Comparison of ENCODE assay signal across 24 cellular contexts in genomic region chr7:113504691-113505090, GRCh38.
A peak's percentile ranks its signal among the peaks of the same experiment; 100 is the strongest.
DNase-seq lines count a peak whose midpoint lies in the region; ATAC-seq and TF ChIP-seq lines count a peak whose summit lies in the region.
"Had no signal": no experiment of that assay in that cellular context is flagged by ENCODE, and none has a peak within 500 bp of the region (broad histone marks: within the 10 kb centered on the region; RNA-seq: fewer than 3 reads in every experiment).

No MANE protein-coding gene starts in this region.

- no peaks in the 10 kb centered on the region for H3K36me3 ChIP-seq in left ventricle myocardium inferior
- H3K36me3 ChIP-seq in heart left ventricle = no peaks in the 10 kb centered on the region
- H3K36me3 ChIP-seq in SJCRH30 = no peaks in the 10 kb centered on the region
- no peaks in the 10 kb centered on the region for H3K36me3 ChIP-seq in psoas muscle (ENCODE audit: insufficient read depth in 1 of 2, low read depth in 1 of 2)
- no peaks in the 10 kb centered on the region for H3K36me3 ChIP-seq in skeletal muscle tissue (ENCODE audit: control insufficient read depth in 3 of 3, insufficient read depth in 3 of 3, low read length in 3 of 3)
- H3K36me3 ChIP-seq: BE2C, BLaER1 had no signal

- peak overlapping the region; percentile 40 for H3K27ac ChIP-seq in left ventricle myocardium inferior (replicated peaks)
- H3K27ac ChIP-seq in heart left ventricle = peak overlapping the region in 3 of 12 donors; percentile 14 to 36 (median 28)
- H3K27ac ChIP-seq in SJCRH30 = peak overlapping the region; percentile 95
- H3K27ac ChIP-seq in psoas muscle = peak overlapping the region; percentile 84
- H3K27ac ChIP-seq in skeletal muscle tissue (ENCODE audit: low read depth, low read length) = peak overlapping the region; percentile 90
- H3K27ac ChIP-seq: BLaER1 had no signal

- peak overlapping the region in 1 of 3 donors; percentile 10 for H3K9ac ChIP-seq in skeletal muscle tissue (ENCODE audit: low read depth in 1 of 3, low read length in 3 of 3)
- H3K9ac ChIP-seq: BLaER1 had no signal

- ATAC-seq in heart left ventricle (no peak), psoas muscle (peak in 2 of 4 donors; percentile 20 to 23), GM19397 (IDR thresholded peaks at IDR 0.05; ENCODE audit: unreplicated experiment) (no peak), GM21528 (IDR thresholded peaks at IDR 0.05; ENCODE audit: low FRiP score, unreplicated experiment) (no peak)
- ATAC-seq: GM12878 had no signal

- TF ChIP-seq CTCF in left ventricle myocardium inferior (IDR thresholded peaks at IDR 0.05; ENCODE audit: borderline replicate concordance) (no peak), heart left ventricle (IDR thresholded peaks at IDR 0.05) (no peak), psoas muscle (IDR thresholded peaks at IDR 0.05) (no peak)

- TF ChIP-seq POLR2A in heart left ventricle (IDR thresholded peaks at IDR 0.05) = no peak

- 63 to 71% (median 69%) methylated on average over 3 of the region's 3 CpGs for WGBS in heart left ventricle, 4 donors
- WGBS in psoas muscle, 3 donors = 55 to 73% (median 59%) methylated on average over 3 of the region's 3 CpGs

- H3K9me3 ChIP-seq in left ventricle myocardium inferior (replicated peaks) (peaks cover 14% of the 10 kb centered on the region), heart left ventricle (no peaks in the 10 kb centered on the region), SJCRH30 (replicated peaks) (no peaks in the 10 kb centered on the region), psoas muscle (no peaks in the 10 kb centered on the region), skeletal muscle tissue (ENCODE audit: control insufficient read depth in 3 of 3, low read length in 3 of 3) (no peaks in the 10 kb centered on the region)
- H3K9me3 ChIP-seq: BE2C, BLaER1 had no signal

- H3K27me3 ChIP-seq in left ventricle myocardium inferior (ENCODE audit: low read depth) (no peaks in the 10 kb centered on the region), heart left ventricle (no peaks in the 10 kb centered on the region), SJCRH30 (no peaks in the 10 kb centered on the region), psoas muscle (ENCODE audit: insufficient read depth in 3 of 3, low read length in 2 of 3) (no peaks in the 10 kb centered on the region), skeletal muscle tissue (ENCODE audit: control insufficient read depth in 3 of 3, insufficient read depth in 3 of 3, low read length in 3 of 3) (no peaks in the 10 kb centered on the region)
- H3K27me3 ChIP-seq: BE2C, BLaER1 had no signal

- intact Hi-C loops in left ventricle myocardium inferior (cut with micrococcal nuclease) = no loop called here
- intact Hi-C loops in heart left ventricle (cut with DNase I) = no loop called here
- intact Hi-C loops in psoas muscle (cut with DNase I) = no loop called here

- H3K4me3 ChIP-seq in left ventricle myocardium inferior = no peak overlapping the region
- no peak overlapping the region for H3K4me3 ChIP-seq in heart left ventricle
- no peak overlapping the region for H3K4me3 ChIP-seq in SJCRH30
- peak overlapping the region; percentile 26 for H3K4me3 ChIP-seq in psoas muscle
- no peak overlapping the region for H3K4me3 ChIP-seq in skeletal muscle tissue (ENCODE audit: low read length in 3 of 3)
- H3K4me3 ChIP-seq: BLaER1, GM12878 had no signal

- no peak for DNase-seq in left ventricle myocardium inferior
- DNase-seq in heart left ventricle = no peak
- peak; percentile 73 to 96 for DNase-seq in SJCRH30
- DNase-seq in psoas muscle = no peak
- no peak for DNase-seq in NCI-H2107 treated with DMSO at 0.1 percent for 48 hours (lab: John Stamatoyannopoulos, UW; ENCODE audit: unreplicated experiment)
- DNase-seq: 8988T; ACHN; BE2C; C1 segment of cervical spinal cord; CD4-positive, alpha-beta memory T cell; CD4-positive, CD25-positive, alpha-beta regulatory T cell; CD8-positive, alpha-beta memory T cell; COR-L47; DMS153; DMS53; DMS79; DND-41; EL; GDM1 had no signal

- peaks cover 9% of the 10 kb centered on the region for H3K4me1 ChIP-seq in left ventricle myocardium inferior
- peaks cover 0 to 9% (median 0%) of the 10 kb centered on the region in 12 donors for H3K4me1 ChIP-seq in heart left ventricle
- peaks cover 34% of the 10 kb centered on the region for H3K4me1 ChIP-seq in SJCRH30
- H3K4me1 ChIP-seq in psoas muscle = peaks cover 6% of the 10 kb centered on the region
- peaks cover 0 to 10% (median 9%) of the 10 kb centered on the region in 3 donors for H3K4me1 ChIP-seq in skeletal muscle tissue (ENCODE audit: control insufficient read depth in 3 of 3, insufficient read depth in 3 of 3, low read length in 3 of 3)
- H3K4me1 ChIP-seq: BE2C, BLaER1 had no signal

Comparison
In these comparisons a context has a peak if more than half of its experiments do, and no peak if none do; other contexts are left out.
1. DNase-seq: peak in SJCRH30 (2 of 2); none in left ventricle myocardium inferior (single experiment), heart left ventricle (0 of 5), psoas muscle (0 of 2) and NCI-H2107 treated with DMSO at 0.1 percent for 48 hours (single experiment).